In genomic region chr6:39430968-39431523, GRCh38 we compare ENCODE assay signal across 10 cellular contexts.
DNase-seq lines count a peak whose midpoint lies in the region; ATAC-seq and TF ChIP-seq lines count a peak whose summit lies in the region.
"Had no signal": no experiment of that assay in that cellular context is flagged by ENCODE, and none has a peak within 500 bp of the region (broad histone marks: within the 10 kb centered on the region; RNA-seq: fewer than 3 reads in every experiment).

No MANE protein-coding gene starts in this region.

- DNase-seq in NCI-H82 (lab: John Stamatoyannopoulos, UW): peak; percentile 36
- no peak for DNase-seq in NCI-H82 treated with DMSO at 0.1 percent for 48 hours (lab: John Stamatoyannopoulos, UW; ENCODE audit: unreplicated experiment)
- peak; percentile 27 for DNase-seq in UCSD-AML1 (lab: John Stamatoyannopoulos, UW; ENCODE audit: unreplicated experiment)
- DNase-seq in inferior parietal cortex (ENCODE audit: extremely low spot score): peak; percentile 45
- peak; percentile 76 to 84 for DNase-seq in thyroid gland
- DNase-seq in middle frontal gyrus (ENCODE audit: extremely low spot score, low spot score): no peak
- DNase-seq in germinal center (ENCODE audit: low spot score): no peak

- intact Hi-C loops in thyroid gland (cut with DNase I): no loop called here

- no peak for TF ChIP-seq CTCF in thyroid gland (IDR thresholded peaks at IDR 0.05)

- no peak for TF ChIP-seq POLR2A in thyroid gland (IDR thresholded peaks at IDR 0.05)

- no peak for ATAC-seq in GM21447 (IDR thresholded peaks at IDR 0.05; ENCODE audit: unreplicated experiment)
- ATAC-seq: A549 had no signal

- H3K4me3 ChIP-seq in thyroid gland (replicated peaks in 1 of 3): no peak overlapping the region
- H3K4me3 ChIP-seq: A549 had no signal

- H3K9me3 ChIP-seq in thyroid gland: no peaks in the 10 kb centered on the region
- H3K9me3 ChIP-seq: A549 had no signal

- WGBS in thyroid gland, 2 donors: 44 to 49% methylated on average over 9 to 11 of the region's 11 CpGs

- peak overlapping the region in 1 of 3 donors; percentile 18 for H3K27ac ChIP-seq in thyroid gland
- H3K27ac ChIP-seq: A549, epithelial cell of prostate had no signal

- H3K36me3 ChIP-seq in thyroid gland: no peaks in the 10 kb centered on the region

- no peaks in the 10 kb centered on the region for H3K4me1 ChIP-seq in thyroid gland
- H3K4me1 ChIP-seq: A549 had no signal

- H3K27me3 ChIP-seq in thyroid gland: no peaks in the 10 kb centered on the region

Comparison
In these comparisons a context has a peak if more than half of its experiments do, and no peak if none do; other contexts are left out.
1. DNase-seq: peak in NCI-H82 (single experiment), UCSD-AML1 (single experiment), inferior parietal cortex (single experiment) and thyroid gland (2 of 2); none in NCI-H82 treated with DMSO at 0.1 percent for 48 hours (single experiment), middle frontal gyrus (single experiment) and germinal center (single experiment).